ENCODE assay signal across 1 cellular context in the genomic region with DNA sequence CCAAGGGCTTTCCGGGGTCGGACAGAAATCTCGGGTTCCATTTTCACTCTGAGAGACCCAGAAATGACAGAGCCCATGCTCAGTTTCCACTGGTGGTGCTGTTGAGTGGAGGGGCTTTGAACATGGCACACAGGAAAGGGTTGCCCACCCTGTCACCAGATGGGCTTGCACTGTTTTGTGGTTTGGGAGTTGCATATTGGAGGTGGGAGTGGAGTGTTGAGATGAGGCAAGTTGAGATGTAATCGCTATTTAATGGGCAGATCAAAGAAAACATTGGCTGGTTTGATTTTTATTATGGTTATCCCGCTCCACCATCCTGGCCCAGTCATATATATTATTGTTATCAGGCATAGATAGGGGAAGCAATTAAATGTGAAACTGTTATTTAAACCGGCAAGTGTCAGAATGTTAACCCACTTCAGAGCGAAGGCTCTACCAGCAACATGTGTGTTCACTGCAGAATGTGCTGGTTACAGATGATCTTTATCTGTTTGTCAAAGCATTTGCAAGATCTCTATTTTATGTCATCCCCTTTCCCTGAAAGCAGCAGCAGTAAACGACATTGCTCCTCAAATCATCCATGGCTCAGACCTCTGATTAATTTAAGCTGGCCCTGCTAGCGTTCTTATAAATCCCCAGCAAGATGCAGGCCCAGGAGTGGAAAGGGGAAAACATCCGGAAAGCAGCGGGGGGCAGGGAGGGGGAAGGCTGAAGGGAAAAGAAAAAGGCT.
TF ChIP-seq lines count a peak whose summit lies in the region.

No MANE protein-coding gene starts in this region.

TF ChIP-seq in H1, 55 proteins besides CTCF, POLR2A, EP300 and RAD21:
- TF ChIP-seq TAF1 (IDR thresholded peaks at IDR 0.05; ENCODE audit: low read depth, low read length): no peak
- no peak for TF ChIP-seq EZH2 (IDR thresholded peaks at IDR 0.05; ENCODE audit: low read depth, low read length, severe bottlenecking)
- TF ChIP-seq SRF (IDR thresholded peaks at IDR 0.05; ENCODE audit: low read depth, low read length): no peak
- no peak for TF ChIP-seq GABPA (IDR thresholded peaks at IDR 0.05; ENCODE audit: borderline replicate concordance, insufficient read depth, low read length)
